8 cellular contexts compared by ENCODE assay signal in the genomic region with DNA sequence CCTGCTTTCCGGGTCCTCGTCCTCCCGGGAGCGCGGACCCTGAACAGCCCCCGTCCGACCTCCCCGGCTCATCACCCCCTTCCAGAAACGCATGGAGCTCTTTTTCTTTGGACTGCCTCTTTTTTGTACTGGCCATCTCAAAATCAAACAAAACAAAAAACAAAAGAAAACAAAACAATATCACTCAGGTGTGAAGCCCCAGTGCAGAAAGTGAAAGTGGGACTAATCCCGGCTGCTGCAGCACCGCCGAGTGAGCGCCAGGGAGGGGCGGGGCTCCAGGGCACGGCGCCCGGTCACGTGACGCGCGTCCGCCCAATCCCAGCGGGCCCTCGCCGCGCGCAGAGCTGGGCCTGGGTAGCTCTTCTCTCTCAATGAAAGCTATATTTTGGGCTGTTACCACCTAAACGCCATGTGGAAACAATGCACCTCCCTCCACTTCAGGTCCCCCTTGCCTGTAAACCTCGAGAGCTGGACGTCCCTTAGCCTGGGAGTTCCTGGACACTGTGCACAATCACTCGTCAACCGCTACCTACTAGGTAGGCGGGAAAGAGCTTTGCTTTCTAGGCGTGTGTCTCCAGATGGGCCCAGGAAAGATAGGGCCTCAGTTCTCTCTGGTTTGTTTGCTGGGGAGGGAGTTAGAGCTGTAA.
DNase-seq lines count a peak whose midpoint lies in the region; ATAC-seq lines count a peak whose summit lies in the region.

No MANE protein-coding gene starts in this region.

- peak; percentile 78 to 80 for DNase-seq in AML-193 (lab: John Stamatoyannopoulos, UW)
- peak; percentile 43 for DNase-seq in NCI-H510A (lab: John Stamatoyannopoulos, UW)
- DNase-seq in activated CD4-positive, alpha-beta T cell treated with anti-CD3 and anti-CD28 coated beads, Interleukin-2, amount 50 U/mL, for 48 hours, result peak; percentile 84 to 87
- DNase-seq in ecto neural progenitor cell (ENCODE audit: low spot score), result peak; percentile 88
- DNase-seq in lung microvascular endothelial cell (ENCODE audit: low read depth in 2 of 2), result peak; percentile 80 to 86
- DNase-seq in stimulated activated CD4-positive, alpha-beta T cell treated with anti-CD3 and anti-CD28 coated beads, TNF-alpha, amount 100 ng/mL, for 4 hours (ENCODE audit: low read depth in 3 of 3), result peak; percentile 71 to 81 (median 78)

- ATAC-seq in GM19043 (IDR thresholded peaks at IDR 0.05; ENCODE audit: low read depth, unreplicated experiment) (peak; percentile 75), HG03280 (IDR thresholded peaks at IDR 0.05; ENCODE audit: unreplicated experiment) (peak; percentile 89)

Comparison
In these comparisons a context has a peak if more than half of its experiments do, and no peak if none do; other contexts are left out.
1. Peak in every context shown above with its lines: DNase-seq and ATAC-seq.